Comparison of ENCODE assay signal across 20 cellular contexts in the genomic region with DNA sequence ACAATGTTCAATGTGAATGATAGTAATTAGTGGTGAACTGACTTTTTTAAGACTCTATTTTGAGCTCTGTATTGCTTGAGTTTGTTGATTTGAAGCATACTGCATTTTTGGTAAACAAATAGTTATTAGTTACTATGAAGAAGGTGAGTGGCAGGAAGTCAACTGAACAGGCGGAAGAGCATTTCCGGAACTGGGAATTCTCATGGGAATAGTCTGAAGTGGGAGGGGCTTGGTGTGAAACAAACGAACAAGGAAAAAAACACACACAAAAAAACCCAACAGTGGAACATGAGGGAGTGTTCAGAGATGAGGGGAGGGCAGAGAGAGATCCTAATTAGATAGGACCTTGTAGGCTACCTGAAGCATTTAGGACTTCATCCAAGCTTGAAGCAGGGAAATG. TPM values are rescaled to one million over a fixed set of nuclear protein-coding genes. Genes with fewer than 3 reads are reported as not detected.
DNase-seq lines count a peak whose midpoint lies in the region; ATAC-seq, FAIRE-seq and TF ChIP-seq lines count a peak whose summit lies in the region.
"Had no signal": no experiment of that assay in that cellular context is flagged by ENCODE, and none has a peak within 500 bp of the region (broad histone marks: within the 10 kb centered on the region; RNA-seq: fewer than 3 reads in every experiment).

No MANE protein-coding gene starts in this region.

- peak overlapping the region; percentile 93; the same call in 1 of the 2 replicates for H2AFZ ChIP-seq in GM23338
- H2AFZ ChIP-seq: PC-9 had no signal

- H3K4me3 ChIP-seq in A549: no peak overlapping the region
- H3K4me3 ChIP-seq in GM23338: no peak overlapping the region
- no peak overlapping the region for H3K4me3 ChIP-seq in cardiac fibroblast (replicated peaks in 1 of 2; ENCODE audit: low read depth in 2 of 2, low read length in 2 of 2)
- H3K4me3 ChIP-seq in fibroblast of the aortic adventitia (ENCODE audit: low read depth, low read length): no peak overlapping the region
- H3K4me3 ChIP-seq: PC-9 had no signal

- no peak for FAIRE-seq in A549 (lab: Jason Lieb, UNC)
- FAIRE-seq: D721Med, G401.6, GM12891 had no signal

- H3K4me3 Mint-ChIP-seq in GM23338 (no peak overlapping the region), progenitor cell of endocrine pancreas (ENCODE audit: low read depth) (no peak overlapping the region)

- TF ChIP-seq CTCF in A549 (IDR thresholded peaks at IDR 0.05) (no peak), GM23338 (conservative IDR thresholded peaks at IDR 0.05; ENCODE audit: low read depth in 2 of 2) (no peak), cardiac fibroblast (IDR thresholded peaks at IDR 0.05; ENCODE audit: low read depth, low read length) (no peak), fibroblast of the aortic adventitia (IDR thresholded peaks at IDR 0.05; ENCODE audit: insufficient read depth, low read length) (no peak), progenitor cell of endocrine pancreas (IDR thresholded peaks at IDR 0.05; ENCODE audit: unreplicated experiment) (no peak)

- H3K9me3 Mint-ChIP-seq in GM23338 (0 out of 3 replicates have a peak, but pooled peaks cover 4% of the 10 kb centered on the region), progenitor cell of endocrine pancreas (ENCODE audit: low read depth) (no peaks in the 10 kb centered on the region)
- H3K9me3 Mint-ChIP-seq: H9 had no signal

- H3K27ac ChIP-seq in A549: no peak overlapping the region
- H3K27ac ChIP-seq in GM23338 (ENCODE audit: low read depth): no peak overlapping the region
- H3K27ac ChIP-seq: PC-9 had no signal

- H3K9me2 ChIP-seq in GM23338 (ENCODE audit: insufficient read depth): 0 out of 2 replicates have a peak, but pooled peaks cover 3% of the 10 kb centered on the region

- H4K20me1 ChIP-seq in GM23338 (replicated peaks; ENCODE audit: insufficient read depth): no peaks in the 10 kb centered on the region

- peak overlapping the region; percentile 47; the same call in 2 of the 3 replicates for H3K4me2 ChIP-seq in A549
- 0 out of 2 replicates have a peak overlapping the region, but pooled peaks have one; percentile 26 for H3K4me2 ChIP-seq in GM23338
- H3K4me2 ChIP-seq: PC-9 had no signal

- no peaks in the 10 kb centered on the region for H3K27me3 ChIP-seq in GM23338 (ENCODE audit: insufficient read depth)

- no peak for TF ChIP-seq RAD21 in A549 (conservative IDR thresholded peaks at IDR 0.05 in 1 of 2, IDR thresholded peaks at IDR 0.05 in 1 of 2)

- no peaks in the 10 kb centered on the region for H3K79me2 ChIP-seq in GM23338 (replicated peaks; ENCODE audit: insufficient read depth)

- H3K4me1 Mint-ChIP-seq in GM23338 (peaks cover 8% of the 10 kb centered on the region), progenitor cell of endocrine pancreas (ENCODE audit: low read depth) (no peaks in the 10 kb centered on the region)

- no peaks in the 10 kb centered on the region for H3K36me3 ChIP-seq in GM23338 (ENCODE audit: insufficient read depth)

- peak overlapping the region; percentile 67; the same call in 1 of the 2 replicates for H3K27ac Mint-ChIP-seq in GM23338
- H3K27ac Mint-ChIP-seq in progenitor cell of endocrine pancreas: no peak overlapping the region

- 52% methylated on average over 3 of the region's 3 CpGs for WGBS in A549 (ENCODE audit: missing lambda C conversion rate)

- H3K4me1 ChIP-seq in A549: no peaks in the 10 kb centered on the region
- H3K4me1 ChIP-seq in GM23338 (ENCODE audit: insufficient read depth): peaks cover 6% of the 10 kb centered on the region; the same call in 1 of the 2 replicates

- H3K27me3 Mint-ChIP-seq in GM23338 (ENCODE audit: insufficient read depth, low read depth, poor library complexity): peaks cover 4% of the 10 kb centered on the region
- peaks cover 3% of the 10 kb centered on the region for H3K27me3 Mint-ChIP-seq in progenitor cell of endocrine pancreas

- ATAC-seq in A549: no peak
- no peak for ATAC-seq in GM23338

- TF ChIP-seq EP300 in A549 (IDR thresholded peaks at IDR 0.05): no peak

- POLR2A ChIA-PET in A549 (lab: Yijun Ruan, JAX): no interaction called here

- DNase-seq in A549 (ENCODE audit: low read depth in 1 of 2, low spot score in 1 of 2) (no peak), GM23338 (ENCODE audit: low spot score) (no peak), cardiac fibroblast (ENCODE audit: low read depth in 2 of 2) (peak; percentile 21 to 45), fibroblast of the aortic adventitia (ENCODE audit: low read depth) (peak; percentile 2), SKM-1 treated with dmso at 0.1 percent for 144 hours (lab: John Stamatoyannopoulos, UW; ENCODE audit: unreplicated experiment) (no peak), SHP77 treated with DMSO at 0.1 percent for 48 hours (lab: John Stamatoyannopoulos, UW) (no peak), progenitor cell of endocrine pancreas (ENCODE audit: low spot score, unreplicated experiment) (no peak)
- DNase-seq: ACHN; CD4-positive, alpha-beta memory T cell; DND-41; H9; Kasumi-1; MM.1S; NCI-H1092 treated with DMSO at 0.1 percent for 48 hours; NCI-H1694; NCI-H2107; PC-9 had no signal

- H3K36me3 Mint-ChIP-seq in GM23338 (ENCODE audit: low read depth) (no peaks in the 10 kb centered on the region), progenitor cell of endocrine pancreas (ENCODE audit: insufficient read depth) (no peaks in the 10 kb centered on the region)
- H3K36me3 Mint-ChIP-seq: CD4-positive, alpha-beta memory T cell had no signal

- CTCF ChIA-PET in A549 (lab: Yijun Ruan, JAX): interaction anchor here (0.7 to 0.9 kb wide), 2 partner anchors 25 to 1651 kb away, joined by 3 read pairs; no protein-coding TSS in a partner anchor

- H3F3A ChIP-seq in GM23338 (replicated peaks; ENCODE audit: low read depth): no peaks in the 10 kb centered on the region

- no peaks in the 10 kb centered on the region for H3K9me3 ChIP-seq in A549

- TF ChIP-seq POLR2A in A549 (IDR thresholded peaks at IDR 0.05; ENCODE audit: low read length): no peak

TF ChIP-seq in A549, 52 proteins besides CTCF, POLR2A, EP300 and RAD21 (continues in another document):
- TF ChIP-seq, protein P1, sequence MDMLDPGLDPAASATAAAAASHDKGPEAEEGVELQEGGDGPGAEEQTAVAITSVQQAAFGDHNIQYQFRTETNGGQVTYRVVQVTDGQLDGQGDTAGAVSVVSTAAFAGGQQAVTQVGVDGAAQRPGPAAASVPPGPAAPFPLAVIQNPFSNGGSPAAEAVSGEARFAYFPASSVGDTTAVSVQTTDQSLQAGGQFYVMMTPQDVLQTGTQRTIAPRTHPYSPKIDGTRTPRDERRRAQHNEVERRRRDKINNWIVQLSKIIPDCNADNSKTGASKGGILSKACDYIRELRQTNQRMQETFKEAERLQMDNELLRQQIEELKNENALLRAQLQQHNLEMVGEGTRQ (IDR thresholded peaks at IDR 0.05): no peak
- no peak for TF ChIP-seq NR3C1 (IDR thresholded peaks at IDR 0.05)
- TF ChIP-seq, protein P2, sequence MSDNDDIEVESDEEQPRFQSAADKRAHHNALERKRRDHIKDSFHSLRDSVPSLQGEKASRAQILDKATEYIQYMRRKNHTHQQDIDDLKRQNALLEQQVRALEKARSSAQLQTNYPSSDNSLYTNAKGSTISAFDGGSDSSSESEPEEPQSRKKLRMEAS (IDR thresholded peaks at IDR 0.05): no peak
- TF ChIP-seq MAZ (IDR thresholded peaks at IDR 0.05; ENCODE audit: borderline replicate concordance, low read depth, low read length): no peak
- TF ChIP-seq HDAC2 (IDR thresholded peaks at IDR 0.05): no peak
- TF ChIP-seq RARB (CRISPR knock-in tag; IDR thresholded peaks at IDR 0.05): no peak
- TF ChIP-seq GATA3 (IDR thresholded peaks at IDR 0.05; ENCODE audit: borderline replicate concordance): no peak
- TF ChIP-seq JUNB (IDR thresholded peaks at IDR 0.05): no peak
- TF ChIP-seq CEBPB (IDR thresholded peaks at IDR 0.05): no peak
- TF ChIP-seq RNF2 (IDR thresholded peaks at IDR 0.05; ENCODE audit: borderline replicate concordance, low read depth): no peak
- no peak for TF ChIP-seq FOSL2 (IDR thresholded peaks at IDR 0.05)
- TF ChIP-seq FOSL2 (CRISPR knock-in tag; IDR thresholded peaks at IDR 0.05): no peak
- no peak for TF ChIP-seq SMC3 (IDR thresholded peaks at IDR 0.05)

TF ChIP-seq in GM23338, 12 proteins besides CTCF, POLR2A, EP300 and RAD21:
- TF ChIP-seq ZNF114 (CRISPR knock-in tag; IDR thresholded peaks at IDR 0.05) (no peak), NANOG (IDR thresholded peaks at IDR 0.05; ENCODE audit: borderline replicate concordance) (no peak)
- TF ChIP-seq, protein P3, sequence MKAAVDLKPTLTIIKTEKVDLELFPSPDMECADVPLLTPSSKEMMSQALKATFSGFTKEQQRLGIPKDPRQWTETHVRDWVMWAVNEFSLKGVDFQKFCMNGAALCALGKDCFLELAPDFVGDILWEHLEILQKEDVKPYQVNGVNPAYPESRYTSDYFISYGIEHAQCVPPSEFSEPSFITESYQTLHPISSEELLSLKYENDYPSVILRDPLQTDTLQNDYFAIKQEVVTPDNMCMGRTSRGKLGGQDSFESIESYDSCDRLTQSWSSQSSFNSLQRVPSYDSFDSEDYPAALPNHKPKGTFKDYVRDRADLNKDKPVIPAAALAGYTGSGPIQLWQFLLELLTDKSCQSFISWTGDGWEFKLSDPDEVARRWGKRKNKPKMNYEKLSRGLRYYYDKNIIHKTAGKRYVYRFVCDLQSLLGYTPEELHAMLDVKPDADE (IDR thresholded peaks at IDR 0.05): no peak

RNA-seq across cellular contexts. Expression of a gene that starts 43.9 kb away (rescaled TPM):
- polyA plus RNA-seq in A549 (2011; rRNA removed): not detected in 2 replicates
- 0.01 TPM in 1 of 2 replicates, not detected in the other for polyA plus RNA-seq in A549 (2012; cell fraction: cytosol; rRNA removed)
- polyA plus RNA-seq in A549 (2012; cell fraction: nucleus; rRNA removed): not detected in 2 replicates
- not detected in 3 replicates for polyA plus RNA-seq in A549 (2017; fragmentation: RNase III; extraction: RNeasy Plus Mini Kit Qiagen cat#74134 plus additional on column Dnase treatment)
- polyA minus RNA-seq in A549 (2011; rRNA and poly(A)+ RNA removed): not detected in 2 replicates
- total RNA-seq in GM23338 (2014; rRNA removed; shearing (Covaris generic)): 0.85 and 2.3 TPM in 2 replicates
- 0.19 and 0.34 TPM in 2 replicates for polyA plus RNA-seq in GM23338 (2016; fragmentation: Nextera tagmentation; extraction: Ambion mirVana)
- 0.09 TPM in 1 of 2 replicates, not detected in the other for total RNA-seq in fibroblast of the aortic adventitia (ENCODE audit: low replicate concordance)
- total RNA-seq in progenitor cell of endocrine pancreas: 2.4 and 3.0 TPM in 2 replicates
- total RNA-seq: CD4-positive, alpha-beta memory T cell; PC-9 had no signal

Comparison
In these comparisons a context has a peak if more than half of its experiments do, and no peak if none do; other contexts are left out.
1. DNase-seq: peak in cardiac fibroblast (2 of 2) and fibroblast of the aortic adventitia (single experiment); none in A549 (0 of 2), GM23338 (single experiment), SKM-1 treated with dmso at 0.1 percent for 144 hours (single experiment), SHP77 treated with DMSO at 0.1 percent for 48 hours (single experiment) and progenitor cell of endocrine pancreas (single experiment).